ENCODE assay signal across 34 cellular contexts in genomic region chrX:132652871-132653270, GRCh38.
"Had no signal": no experiment of that assay in that cellular context is flagged by ENCODE, and none has a peak within 500 bp of the region (broad histone marks: within the 10 kb centered on the region; RNA-seq: fewer than 3 reads in every experiment).

No MANE protein-coding gene starts in this region.

- H3K27ac ChIP-seq: brain microvascular endothelial cell, coronary artery, dorsolateral prefrontal cortex, sigmoid colon, upper lobe of left lung, vagina, WERI-Rb-1 had no signal

- H3K4me1 Mint-ChIP-seq: activated naive CD4-positive, alpha-beta T cell treated with anti-CD3 and anti-CD28 coated beads, Interleukin-2, amount 10 ng/mL, durations not matched to agents 7 days and 5 days; activated naive CD8-positive, alpha-beta T cell treated with anti-CD3 and anti-CD28 coated beads, Interleukin-2, amount 10 ng/mL, durations not matched to agents 7 days and 5 days; natural killer cell; stimulated activated memory B cell treated with anti-CD40 and anti-IgM and Interleukin-4, amounts not matched to agents 10 μg/mL and 1 μg/mL and 100 μg/mL, for 72 hours; stimulated activated naive CD8-positive, alpha-beta T cell treated with anti-CD3 and anti-CD28 coated beads, Interleukin-15, amount 100 ng/mL, for 72 hours had no signal

- H3K4me3 ChIP-seq: coronary artery, dorsolateral prefrontal cortex, sigmoid colon, upper lobe of left lung, vagina had no signal

- H3K9me3 Mint-ChIP-seq: activated CD4-positive, alpha-beta memory T cell treated with anti-CD3 and anti-CD28 coated beads for 36 hours; activated naive CD4-positive, alpha-beta T cell treated with anti-CD3 and anti-CD28 coated beads, Interleukin-2, amount 10 ng/mL, durations not matched to agents 7 days and 5 days; activated naive CD8-positive, alpha-beta T cell treated with anti-CD3 and anti-CD28 coated beads, Interleukin-2, amount 10 ng/mL, durations not matched to agents 7 days and 5 days; activated T-helper 1 cell treated with anti-CD3 and anti-CD28 coated beads, Interleukin-12 subunit alpha, Interleukin-12 subunit beta, Interleukin-2, Interleukin-4 antibody, amounts not matched to agents 30 ng/mL and 10 ng/mL and 1 ng/mL, durations not matched to agents 14 hours and 24 hours and 36 hours; effector memory CD8-positive, alpha-beta T cell; natural killer cell; stimulated activated memory B cell treated with anti-CD40 and anti-IgM and Interleukin-4, amounts not matched to agents 10 μg/mL and 1 μg/mL and 100 μg/mL, for 72 hours; stimulated activated naive CD8-positive, alpha-beta T cell treated with anti-CD3 and anti-CD28 coated beads, Interleukin-15, amount 100 ng/mL, for 72 hours; T-helper 1 cell treated with Interleukin-12 subunit alpha and Interleukin-12 subunit beta and Interleukin-4 antibody, amounts not matched to agents 30 μg/mL and 1 μg/mL, for 36 hours had no signal

- FAIRE-seq: astrocyte, small intestine had no signal

- H3K4me1 ChIP-seq: upper lobe of left lung, vagina had no signal

- H3K27me3 Mint-ChIP-seq: activated CD4-positive, alpha-beta memory T cell treated with anti-CD3 and anti-CD28 coated beads for 36 hours; activated naive CD4-positive, alpha-beta T cell treated with anti-CD3 and anti-CD28 coated beads, Interleukin-2, amount 10 ng/mL, durations not matched to agents 7 days and 5 days; effector memory CD8-positive, alpha-beta T cell; stimulated activated memory B cell treated with anti-CD40 and anti-IgM and Interleukin-4, amounts not matched to agents 10 μg/mL and 1 μg/mL and 100 μg/mL, for 72 hours; stimulated activated naive CD8-positive, alpha-beta T cell treated with anti-CD3 and anti-CD28 coated beads, Interleukin-15, amount 100 ng/mL, for 72 hours had no signal

- H3K27ac Mint-ChIP-seq: activated CD4-positive, alpha-beta memory T cell treated with anti-CD3 and anti-CD28 coated beads for 36 hours; activated naive CD4-positive, alpha-beta T cell treated with anti-CD3 and anti-CD28 coated beads, Interleukin-2, amount 10 ng/mL, durations not matched to agents 7 days and 5 days; activated naive CD8-positive, alpha-beta T cell treated with anti-CD3 and anti-CD28 coated beads, Interleukin-2, amount 10 ng/mL, durations not matched to agents 7 days and 5 days; activated T-helper 1 cell treated with anti-CD3 and anti-CD28 coated beads, Interleukin-12 subunit alpha, Interleukin-12 subunit beta, Interleukin-2, Interleukin-4 antibody, amounts not matched to agents 30 ng/mL and 10 ng/mL and 1 ng/mL, durations not matched to agents 14 hours and 24 hours and 36 hours; effector memory CD8-positive, alpha-beta T cell; natural killer cell; progenitor cell of endocrine pancreas; stimulated activated memory B cell treated with anti-CD40 and anti-IgM and Interleukin-4, amounts not matched to agents 10 μg/mL and 1 μg/mL and 100 μg/mL, for 72 hours; stimulated activated naive CD8-positive, alpha-beta T cell treated with anti-CD3 and anti-CD28 coated beads, Interleukin-15, amount 100 ng/mL, for 72 hours; T-helper 1 cell treated with Interleukin-12 subunit alpha and Interleukin-12 subunit beta and Interleukin-4 antibody, amounts not matched to agents 30 μg/mL and 1 μg/mL, for 36 hours had no signal

- H3K4me3 Mint-ChIP-seq: activated CD4-positive, alpha-beta memory T cell treated with anti-CD3 and anti-CD28 coated beads for 36 hours; activated naive CD4-positive, alpha-beta T cell treated with anti-CD3 and anti-CD28 coated beads, Interleukin-2, amount 10 ng/mL, durations not matched to agents 7 days and 5 days; activated naive CD8-positive, alpha-beta T cell treated with anti-CD3 and anti-CD28 coated beads, Interleukin-2, amount 10 ng/mL, durations not matched to agents 7 days and 5 days; activated T-helper 1 cell treated with anti-CD3 and anti-CD28 coated beads, Interleukin-12 subunit alpha, Interleukin-12 subunit beta, Interleukin-2, Interleukin-4 antibody, amounts not matched to agents 30 ng/mL and 10 ng/mL and 1 ng/mL, durations not matched to agents 14 hours and 24 hours and 36 hours; effector memory CD8-positive, alpha-beta T cell; natural killer cell; stimulated activated memory B cell treated with anti-CD40 and anti-IgM and Interleukin-4, amounts not matched to agents 10 μg/mL and 1 μg/mL and 100 μg/mL, for 72 hours; stimulated activated naive CD8-positive, alpha-beta T cell treated with anti-CD3 and anti-CD28 coated beads, Interleukin-15, amount 100 ng/mL, for 72 hours; T-helper 1 cell treated with Interleukin-12 subunit alpha and Interleukin-12 subunit beta and Interleukin-4 antibody, amounts not matched to agents 30 μg/mL and 1 μg/mL, for 36 hours had no signal

- H3K36me3 ChIP-seq: brain microvascular endothelial cell, sigmoid colon, upper lobe of left lung, vagina, WERI-Rb-1 had no signal

- H3K27me3 ChIP-seq: brain microvascular endothelial cell, sigmoid colon, upper lobe of left lung, vagina had no signal

- H3K36me3 Mint-ChIP-seq: activated CD4-positive, alpha-beta memory T cell treated with anti-CD3 and anti-CD28 coated beads for 36 hours; activated naive CD4-positive, alpha-beta T cell treated with anti-CD3 and anti-CD28 coated beads, Interleukin-2, amount 10 ng/mL, durations not matched to agents 7 days and 5 days; activated naive CD8-positive, alpha-beta T cell treated with anti-CD3 and anti-CD28 coated beads, Interleukin-2, amount 10 ng/mL, durations not matched to agents 7 days and 5 days; natural killer cell; stimulated activated memory B cell treated with anti-CD40 and anti-IgM and Interleukin-4, amounts not matched to agents 10 μg/mL and 1 μg/mL and 100 μg/mL, for 72 hours had no signal

- DNase-seq: activated CD4-positive, alpha-beta memory T cell treated with anti-CD3 and anti-CD28 coated beads for 36 hours; activated CD4-positive, alpha-beta T cell treated with anti-CD3 and anti-CD28 coated beads for 48 hours; activated CD8-positive, alpha-beta memory T cell treated with anti-CD3 and anti-CD28 coated beads, Interleukin-2, amount 50 U/mL, for 4 hours; activated effector memory CD4-positive, alpha-beta T cell treated with anti-CD3 and anti-CD28 coated beads, Interleukin-2, amount 50 U/mL, for 16 hours; activated naive CD4-positive, alpha-beta T cell treated with anti-CD3 and anti-CD28 coated beads, Interleukin-2, amount 10 ng/mL, durations not matched to agents 7 days and 5 days; activated naive CD8-positive, alpha-beta T cell treated with anti-CD3 and anti-CD28 coated beads, Interleukin-2, amount 10 ng/mL, durations not matched to agents 7 days and 5 days; activated T-cell treated with anti-CD3 and anti-CD28 coated beads, Interleukin-2, amount 50 U/mL, for 1 hour; amniotic stem cell; brain microvascular endothelial cell; dorsolateral prefrontal cortex; effector memory CD8-positive, alpha-beta T cell; foreskin melanocyte; islet precursor cell; midbrain; natural killer cell; retina; sigmoid colon; small intestine; stimulated activated CD4-positive, alpha-beta T cell treated with anti-CD3 and anti-CD28 coated beads, Interleukin-1b, Interleukin-23, amount 100 ng/mL, for 48 hours; stimulated activated CD4-positive, alpha-beta T cell treated with anti-CD3 and anti-CD28 coated beads, Interleukin-4, amount 100 ng/mL, for 4 hours; stimulated activated CD8-positive, alpha-beta memory T cell treated with anti-CD3 and anti-CD28 coated beads, Interleukin-4, amount 100 ng/mL, for 48 hours; stimulated activated naive CD8-positive, alpha-beta T cell treated with anti-CD3 and anti-CD28 coated beads, Interleukin-15, amount 100 ng/mL, for 72 hours; substantia nigra; SW 1271; T-helper 9 cell; upper lobe of left lung; WERI-Rb-1 had no signal

- H3K9me3 ChIP-seq: sigmoid colon, upper lobe of left lung, vagina had no signal
